In the genomic region with DNA sequence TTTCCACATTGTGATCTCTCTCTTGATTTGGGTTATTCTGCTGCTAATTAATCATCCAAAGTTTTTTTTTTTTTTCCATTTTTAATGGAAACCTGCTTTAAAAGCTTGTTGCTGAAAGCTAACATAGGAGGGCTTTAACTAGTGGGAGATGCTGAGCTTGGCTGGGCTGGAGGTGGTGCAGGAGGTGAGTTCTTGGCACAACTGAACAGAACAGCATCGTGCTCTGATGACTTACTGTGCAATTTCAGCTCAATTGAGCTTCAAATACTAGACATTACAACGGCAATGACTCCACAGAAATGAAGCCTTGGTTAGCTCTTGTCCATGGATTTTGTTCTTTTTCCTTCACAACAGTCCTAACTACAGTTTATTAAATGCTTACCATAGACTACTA, we compare ENCODE assay signal across 11 cellular contexts.
DNase-seq lines count a peak whose midpoint lies in the region; FAIRE-seq and TF ChIP-seq lines count a peak whose summit lies in the region.
"Had no signal": no experiment of that assay in that cellular context is flagged by ENCODE, and none has a peak within 500 bp of the region (broad histone marks: within the 10 kb centered on the region; RNA-seq: fewer than 3 reads in every experiment).

No MANE protein-coding gene starts in this region.

- no peaks in the 10 kb centered on the region for H3K9me1 ChIP-seq in endothelial cell of umbilical vein (replicated peaks; ENCODE audit: control insufficient read depth, extremely low read depth, insufficient read depth, low read length)

- H3K9ac ChIP-seq in BLaER1, result no peak overlapping the region
- H3K9ac ChIP-seq in endothelial cell of umbilical vein (replicated peaks; ENCODE audit: extremely low read depth, insufficient read depth, low read length), result no peak overlapping the region
- no peak overlapping the region for H3K9ac ChIP-seq in smooth muscle cell (ENCODE audit: low read depth)
- no peak overlapping the region for H3K9ac ChIP-seq in SK-N-SH

- POLR2A ChIA-PET in endothelial cell of umbilical vein (lab: Charles Lee), result interaction anchor here (1.3 kb wide), 1 partner anchor 8 kb away, joined by 10 read pairs; no protein-coding TSS in a partner anchor
- POLR2A ChIA-PET in SK-N-SH (lab: Yijun Ruan, JAX), result no interaction called here

- FAIRE-seq in endothelial cell of umbilical vein (lab: Jason Lieb, UNC), result no peak
- FAIRE-seq: H54 had no signal

- peak; percentile 66 for DNase-seq in NCI-H69 (lab: John Stamatoyannopoulos, UW)
- no peak for DNase-seq in endothelial cell of umbilical vein (ENCODE audit: low read depth, low spot score)
- no peak for DNase-seq in sigmoid colon
- no peak for DNase-seq in smooth muscle cell (lab: John Stamatoyannopoulos, UW; ENCODE audit: unreplicated experiment)
- no peak for DNase-seq in midbrain (lab: John Stamatoyannopoulos, UW)
- no peak for DNase-seq in NCI-H2196 (lab: John Stamatoyannopoulos, UW; ENCODE audit: unreplicated experiment)
- no peak for DNase-seq in SK-N-SH
- DNase-seq: immature natural killer cell had no signal

- H3F3A ChIP-seq in smooth muscle cell (ENCODE audit: low read depth) (peaks cover 14% of the 10 kb centered on the region), SK-N-SH (replicated peaks; ENCODE audit: insufficient read depth) (no peaks in the 10 kb centered on the region)

- peaks cover 39% of the 10 kb centered on the region for H3K4me1 ChIP-seq in BLaER1
- H3K4me1 ChIP-seq in endothelial cell of umbilical vein (ENCODE audit: control insufficient read depth, extremely low read depth, insufficient read depth, low read length), result peaks cover 10% of the 10 kb centered on the region
- peaks cover 0 to 36% (median 33%) of the 10 kb centered on the region in 4 donors for H3K4me1 ChIP-seq in sigmoid colon
- H3K4me1 ChIP-seq in smooth muscle cell (ENCODE audit: low read depth), result no peaks in the 10 kb centered on the region
- H3K4me1 ChIP-seq in SK-N-SH (ENCODE audit: control insufficient read depth in 1 of 2, insufficient read depth in 2 of 2, low read depth in 1 of 2, low read length in 1 of 2), result peaks cover 7 to 19% of the 10 kb centered on the region in 2 experiments; a peak in 3 of 4 replicates

- TF ChIP-seq CTCF in endothelial cell of umbilical vein (IDR thresholded peaks at IDR 0.05; ENCODE audit: extremely low read depth in 1 of 2, insufficient read depth in 1 of 2, low read depth in 1 of 2, low read length in 2 of 2) (no peak), sigmoid colon (IDR thresholded peaks at IDR 0.05) (no peak), smooth muscle cell (IDR thresholded peaks at IDR 0.05; ENCODE audit: borderline replicate concordance, insufficient read depth, poor library complexity, severe bottlenecking) (no peak), SK-N-SH (IDR thresholded peaks at IDR 0.05) (no peak)

- dilution Hi-C loops in endothelial cell of umbilical vein (cut with MboI; ENCODE audit: extremely low pct_ligation_motif_present, low sequenced_read_pairs), result no loop called here

- H2AFZ ChIP-seq in endothelial cell of umbilical vein (ENCODE audit: low read depth, low read length) (peak overlapping the region; percentile 85), smooth muscle cell (ENCODE audit: low read depth) (no peak overlapping the region), SK-N-SH (ENCODE audit: low read depth) (no peak overlapping the region)

- TF ChIP-seq RAD21 in SK-N-SH (IDR thresholded peaks at IDR 0.05; ENCODE audit: low read length), result no peak

- TF ChIP-seq EP300 in sigmoid colon (IDR thresholded peaks at IDR 0.05) (no peak), SK-N-SH (IDR thresholded peaks at IDR 0.05; ENCODE audit: borderline replicate concordance in 1 of 2, low read depth in 1 of 2, low read length in 1 of 2) (no peak)

- H4K20me1 ChIP-seq in BLaER1, result no peaks in the 10 kb centered on the region
- H4K20me1 ChIP-seq in endothelial cell of umbilical vein (replicated peaks; ENCODE audit: control insufficient read depth, extremely low read depth, insufficient read depth, low read length), result no peaks in the 10 kb centered on the region
- H4K20me1 ChIP-seq in smooth muscle cell (ENCODE audit: low read depth), result no peaks in the 10 kb centered on the region
- no peaks in the 10 kb centered on the region for H4K20me1 ChIP-seq in SK-N-SH (ENCODE audit: insufficient read depth)

- 68 to 77% methylated on average over 2 of the region's 2 CpGs for WGBS in sigmoid colon, 2 donors
- WGBS in smooth muscle cell (ENCODE audit: low lambda C conversion rate), result 85% methylated on average over 2 of the region's 2 CpGs
- WGBS in SK-N-SH (ENCODE audit: low lambda C conversion rate), result 68% methylated on average over 2 of the region's 2 CpGs

- intact Hi-C loops in endothelial cell of umbilical vein (cut with micrococcal nuclease) (loop anchor here (1.0 kb wide), 2 partner anchors 9 to 18 kb away; no protein-coding TSS in a partner anchor), sigmoid colon (cut with DNase I) (no loop called here)

- no peaks in the 10 kb centered on the region for H3K36me3 ChIP-seq in BLaER1
- H3K36me3 ChIP-seq in endothelial cell of umbilical vein (ENCODE audit: control insufficient read depth in 2 of 2, extremely low read depth in 1 of 2, insufficient read depth in 2 of 2, low read length in 2 of 2), result no peaks in the 10 kb centered on the region
- no peaks in the 10 kb centered on the region for H3K36me3 ChIP-seq in sigmoid colon
- no peaks in the 10 kb centered on the region for H3K36me3 ChIP-seq in smooth muscle cell (ENCODE audit: low read depth)
- no peaks in the 10 kb centered on the region for H3K36me3 ChIP-seq in SK-N-SH (replicated peaks in 1 of 2; ENCODE audit: control insufficient read depth in 1 of 2, insufficient read depth in 2 of 2, low read length in 1 of 2)
- H3K36me3 ChIP-seq: cardiac muscle cell had no signal

- no TSS peak for BruUV-seq in endothelial cell of umbilical vein (replicated peaks; lab: Mats Ljungman, UMichigan)

- TF ChIP-seq POLR2A in endothelial cell of umbilical vein (IDR thresholded peaks at IDR 0.05; ENCODE audit: low read depth, low read length) (no peak), sigmoid colon (IDR thresholded peaks at IDR 0.05) (no peak)

- no peaks in the 10 kb centered on the region for H3K9me2 ChIP-seq in SK-N-SH

- H3K27ac ChIP-seq in BLaER1 (no peak overlapping the region), endothelial cell of umbilical vein (ENCODE audit: insufficient read depth, low read depth, low read length) (peak overlapping the region; percentile 27), sigmoid colon (peak overlapping the region; percentile 60 to 73 (median 66)), smooth muscle cell (ENCODE audit: low read depth) (no peak overlapping the region), SK-N-SH (ENCODE audit: low read depth in 2 of 2, low read length in 1 of 2) (no peak overlapping the region)
- H3K27ac ChIP-seq: cardiac muscle cell had no signal

- peak overlapping the region; percentile 53 for H3K4me2 ChIP-seq in BLaER1
- peak overlapping the region; percentile 27 for H3K4me2 ChIP-seq in endothelial cell of umbilical vein (ENCODE audit: insufficient read depth, low read length)
- no peak overlapping the region for H3K4me2 ChIP-seq in smooth muscle cell
- no peak overlapping the region for H3K4me2 ChIP-seq in SK-N-SH

- H3K4me3 ChIP-seq in BLaER1 (no peak overlapping the region), endothelial cell of umbilical vein (replicated peaks in 1 of 3; ENCODE audit: insufficient read depth in 1 of 3, low read depth in 1 of 3, low read length in 3 of 3) (no peak overlapping the region), sigmoid colon (no peak overlapping the region), smooth muscle cell (no peak overlapping the region), SK-N-SH (ENCODE audit: low read depth in 2 of 2, low read length in 1 of 2) (no peak overlapping the region)
- H3K4me3 ChIP-seq: cardiac muscle cell had no signal

- CTCF ChIA-PET in endothelial cell of umbilical vein (lab: Charles Lee) (interaction anchor here (1.6 to 4.9 kb wide), 4 partner anchors 9 to 144 kb away, joined by 7 to 20 read pairs (median 14); no protein-coding TSS in a partner anchor), SK-N-SH (lab: Yijun Ruan, JAX) (interaction anchor here (0.6 to 1.1 kb wide), 6 partner anchors 11 to 984 kb away, joined by 3 to 4 read pairs (median 3); no protein-coding TSS in a partner anchor)

- H3K79me2 ChIP-seq in endothelial cell of umbilical vein (ENCODE audit: control insufficient read depth, insufficient read depth, low read length) (no peaks in the 10 kb centered on the region), smooth muscle cell (ENCODE audit: low read depth) (no peaks in the 10 kb centered on the region), SK-N-SH (ENCODE audit: insufficient read depth) (no peaks in the 10 kb centered on the region)

- H3K27me3 ChIP-seq in BLaER1, result no peaks in the 10 kb centered on the region
- H3K27me3 ChIP-seq in endothelial cell of umbilical vein (ENCODE audit: control insufficient read depth in 2 of 2, insufficient read depth in 2 of 2, low read length in 2 of 2), result no peaks in the 10 kb centered on the region
- no peaks in the 10 kb centered on the region for H3K27me3 ChIP-seq in sigmoid colon
- no peaks in the 10 kb centered on the region for H3K27me3 ChIP-seq in smooth muscle cell (ENCODE audit: low read depth)
- H3K27me3 ChIP-seq in SK-N-SH (ENCODE audit: insufficient read depth), result no peaks in the 10 kb centered on the region
- H3K27me3 ChIP-seq: cardiac muscle cell had no signal

- H3K9me3 ChIP-seq in BLaER1 (peaks cover 18% of the 10 kb centered on the region), endothelial cell of umbilical vein (replicated peaks; ENCODE audit: control insufficient read depth, insufficient read depth, low read length) (no peaks in the 10 kb centered on the region), sigmoid colon (no peaks in the 10 kb centered on the region), smooth muscle cell (replicated peaks; ENCODE audit: low read depth) (no peaks in the 10 kb centered on the region), SK-N-SH (no peaks in the 10 kb centered on the region)

TF ChIP-seq in endothelial cell of umbilical vein, 7 proteins besides CTCF, POLR2A, EP300 and RAD21 (continues in another document):
- no peak for TF ChIP-seq FOS (IDR thresholded peaks at IDR 0.05; ENCODE audit: borderline replicate concordance, insufficient read depth, low read length)
- no peak for TF ChIP-seq POLR2AphosphoS5 (IDR thresholded peaks at IDR 0.05; ENCODE audit: insufficient read depth, low read depth, low read length)
- TF ChIP-seq GATA2 (IDR thresholded peaks at IDR 0.05; ENCODE audit: insufficient read depth, insufficient read length, low read depth, low read length), result no peak
- TF ChIP-seq MYC (IDR thresholded peaks at IDR 0.05; ENCODE audit: low read depth, low read length), result no peak

TF ChIP-seq in SK-N-SH, 30 proteins besides CTCF, POLR2A, EP300 and RAD21 (continues in another document):
- no peak for TF ChIP-seq FOXM1 (IDR thresholded peaks at IDR 0.05; ENCODE audit: low read depth)
- no peak for TF ChIP-seq MEF2A (IDR thresholded peaks at IDR 0.05; ENCODE audit: borderline replicate concordance, low read depth)
- TF ChIP-seq YY1 (IDR thresholded peaks at IDR 0.05; ENCODE audit: low read depth), result no peak
- TF ChIP-seq MXI1 (IDR thresholded peaks at IDR 0.05; ENCODE audit: low read depth, low read length), result no peak
- no peak for TF ChIP-seq RXRA (IDR thresholded peaks at IDR 0.05; ENCODE audit: borderline replicate concordance, low read depth)
- no peak for TF ChIP-seq ELF1 (IDR thresholded peaks at IDR 0.05)
- TF ChIP-seq TCF12 (IDR thresholded peaks at IDR 0.05), result no peak

Comparison
In these comparisons a context has a peak if more than half of its experiments do, and no peak if none do; other contexts are left out.
1. H3K27ac ChIP-seq: peak in endothelial cell of umbilical vein (single experiment) and sigmoid colon (4 of 4); none in BLaER1 (single experiment), smooth muscle cell (single experiment) and SK-N-SH (0 of 2).
2. H3K4me2 ChIP-seq: peak in BLaER1 (single experiment) and endothelial cell of umbilical vein (single experiment); none in smooth muscle cell (single experiment) and SK-N-SH (single experiment).